ENCODE assay signal across 1 cellular context in genomic region chr19:15251010-15251748, GRCh38.
TF ChIP-seq lines count a peak whose summit lies in the region.

No MANE protein-coding gene starts in this region.

TF ChIP-seq in HepG2, 621 proteins besides CTCF, POLR2A, EP300 and RAD21:
- 0 out of 2 replicates have a peak, but pooled peaks have one; percentile 9 for TF ChIP-seq FOXO4 (CRISPR knock-in tag; conservative IDR thresholded peaks at IDR 0.05)
- no peak for TF ChIP-seq KDM1A (CRISPR knock-in tag; IDR thresholded peaks at IDR 0.05)
- TF ChIP-seq AGO2 (optimal IDR thresholded peaks at IDR 0.05; ENCODE audit: low read depth, low read length), result peak; percentile 58
